In the genomic region with DNA sequence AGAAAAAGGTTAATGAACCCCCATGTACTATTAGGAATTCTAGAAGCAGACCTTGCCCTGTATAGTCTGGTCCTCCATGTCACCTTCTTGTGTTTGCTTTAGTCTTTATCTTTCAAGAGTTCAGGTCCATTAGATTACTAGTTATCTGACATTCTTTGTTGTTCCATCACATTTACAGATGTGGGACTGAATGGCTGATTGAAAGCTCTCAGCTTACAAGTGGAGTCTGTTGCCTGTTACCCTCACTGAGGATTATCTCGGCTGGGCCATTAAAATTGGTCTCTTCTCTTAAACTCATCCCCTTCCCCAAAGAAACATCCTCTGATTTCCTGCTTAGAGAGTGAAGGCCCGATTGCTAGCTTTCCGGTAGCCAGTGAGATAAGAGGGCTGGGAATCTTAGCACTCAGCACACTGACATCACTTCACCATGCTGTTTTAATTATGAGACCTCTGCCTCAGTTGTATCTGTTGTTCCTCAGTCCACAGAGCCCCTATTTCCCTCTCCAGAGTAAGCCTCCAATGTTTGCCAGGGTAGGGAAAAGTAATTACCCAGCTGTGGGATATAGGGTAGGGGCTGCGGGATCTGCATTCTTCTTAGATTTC, we compare ENCODE assay signal across 17 cellular contexts.
DNase-seq lines count a peak whose midpoint lies in the region; ATAC-seq, FAIRE-seq and TF ChIP-seq lines count a peak whose summit lies in the region.
"Had no signal": no experiment of that assay in that cellular context is flagged by ENCODE, and none has a peak within 500 bp of the region (broad histone marks: within the 10 kb centered on the region; RNA-seq: fewer than 3 reads in every experiment).

No MANE protein-coding gene starts in this region.

- H3K27ac ChIP-seq in A549 (no peak overlapping the region), endodermal cell (ENCODE audit: low read depth, low read length) (no peak overlapping the region), esophagus squamous epithelium (no peak overlapping the region), pancreas (no peak overlapping the region), adrenal gland (peak overlapping the region in 2 of 5 donors; percentile 12 to 32)
- H3K27ac ChIP-seq: SJSA1 had no signal

- POLR2A ChIA-PET in A549 (lab: Yijun Ruan, JAX) = no interaction called here

- H3K27me3 ChIP-seq in endodermal cell (ENCODE audit: control insufficient read depth, insufficient read depth, low read length, poor library complexity, severe bottlenecking) = no peaks in the 10 kb centered on the region
- no peaks in the 10 kb centered on the region for H3K27me3 ChIP-seq in esophagus squamous epithelium
- no peaks in the 10 kb centered on the region for H3K27me3 ChIP-seq in pancreas
- H3K27me3 ChIP-seq in adrenal gland = no peaks in the 10 kb centered on the region
- H3K27me3 ChIP-seq: SJSA1 had no signal

- FAIRE-seq in A549 (lab: Jason Lieb, UNC) (no peak), GM18507 (lab: Jason Lieb, UNC) (peak; percentile 36), pancreas (lab: Jason Lieb, UNC) (no peak)

- H3K9me3 Mint-ChIP-seq in endodermal cell = peaks cover 14% of the 10 kb centered on the region
- H3K9me3 Mint-ChIP-seq: CD4-positive, alpha-beta T cell had no signal

- H3K4me1 Mint-ChIP-seq in endodermal cell = peaks cover 52% of the 10 kb centered on the region
- H3K4me1 Mint-ChIP-seq: B cell had no signal

- H3K9me3 ChIP-seq in A549 (peaks cover 6% of the 10 kb centered on the region; the same call in 1 of the 3 replicates), endodermal cell (ENCODE audit: control insufficient read depth, low read length) (peaks cover 17% of the 10 kb centered on the region), esophagus squamous epithelium (no peaks in the 10 kb centered on the region), pancreas (no peaks in the 10 kb centered on the region), adrenal gland (replicated peaks in 1 of 3) (no peaks in the 10 kb centered on the region)
- H3K9me3 ChIP-seq: SJSA1 had no signal

- peak overlapping the region; percentile 5; the same call in 1 of the 3 replicates for H3K4me2 ChIP-seq in A549

- 90% methylated on average over 4 of the region's 4 CpGs for WGBS in A549 (ENCODE audit: missing lambda C conversion rate)
- WGBS in endodermal cell (ENCODE audit: insufficient coverage in 1 of 2, insufficient read length in 1 of 2), 2 experiments = 54 to 63% methylated on average over 3 to 4 of the region's 4 CpGs
- 86 to 96% methylated on average over 4 of the region's 4 CpGs for WGBS in esophagus squamous epithelium, 2 donors
- WGBS in pancreas, 2 donors = 91% methylated on average over 4 of the region's 4 CpGs
- WGBS in adrenal gland, 4 donors = 90 to 91% (median 90%) methylated on average over 4 of the region's 4 CpGs

- no peak for TF ChIP-seq CTCF in A549 (IDR thresholded peaks at IDR 0.05)
- TF ChIP-seq CTCF in endodermal cell (conservative IDR thresholded peaks at IDR 0.05) = no peak
- no peak for TF ChIP-seq CTCF in esophagus squamous epithelium (IDR thresholded peaks at IDR 0.05)
- TF ChIP-seq CTCF in pancreas (IDR thresholded peaks at IDR 0.05) = no peak
- TF ChIP-seq CTCF in adrenal gland (IDR thresholded peaks at IDR 0.05) = no peak

- peaks cover 29% of the 10 kb centered on the region for H3K36me3 Mint-ChIP-seq in endodermal cell (ENCODE audit: low read depth)

- CTCF ChIA-PET in A549 (lab: Yijun Ruan, JAX) = interaction anchor here (3.4 kb wide), 1 partner anchor 55 kb away, joined by 13 read pairs; no protein-coding TSS in a partner anchor

- no peak overlapping the region for H3K4me3 Mint-ChIP-seq in endodermal cell
- H3K4me3 Mint-ChIP-seq: B cell; CD4-positive, alpha-beta T cell had no signal

- TF ChIP-seq EP300 in A549 (IDR thresholded peaks at IDR 0.05) = no peak

- H3K36me3 ChIP-seq in endodermal cell (ENCODE audit: control insufficient read depth, insufficient read depth, low read length) = peaks cover 36% of the 10 kb centered on the region
- peaks cover 0 to 40% (median 0%) of the 10 kb centered on the region in 3 donors for H3K36me3 ChIP-seq in esophagus squamous epithelium
- peaks cover 0 to 9% (median 6%) of the 10 kb centered on the region in 3 donors for H3K36me3 ChIP-seq in pancreas
- H3K36me3 ChIP-seq in adrenal gland (replicated peaks in 1 of 2) = peaks cover 0 to 6% of the 10 kb centered on the region in 2 donors

- no peak overlapping the region for H3K9ac ChIP-seq in endodermal cell (ENCODE audit: extremely low read depth, low read length, poor library complexity, severe bottlenecking)

- TF ChIP-seq RAD21 in A549 (conservative IDR thresholded peaks at IDR 0.05 in 1 of 2, IDR thresholded peaks at IDR 0.05 in 1 of 2) = no peak

- H3K4me1 ChIP-seq in A549 (peaks cover 18% of the 10 kb centered on the region), endodermal cell (ENCODE audit: control insufficient read depth, insufficient read depth, low read length) (peaks cover 17% of the 10 kb centered on the region), esophagus squamous epithelium (no peaks in the 10 kb centered on the region), pancreas (no peaks in the 10 kb centered on the region), adrenal gland (replicated peaks in 1 of 2) (peaks cover 31 to 49% of the 10 kb centered on the region in 2 donors)
- H3K4me1 ChIP-seq: SJSA1 had no signal

- H3K4me3 ChIP-seq in A549 (no peak overlapping the region), endodermal cell (ENCODE audit: low read length) (no peak overlapping the region), esophagus squamous epithelium (no peak overlapping the region), pancreas (no peak overlapping the region), adrenal gland (no peak overlapping the region)
- H3K4me3 ChIP-seq: SJSA1 had no signal

- DNase-seq in A549 (ENCODE audit: low read depth in 1 of 2, low spot score in 1 of 2) (no peak), GM18507 (ENCODE audit: extremely low spot score, insufficient read length, low read depth) (no peak), NCI-H82 (lab: John Stamatoyannopoulos, UW) (peak; percentile 78), endodermal cell (no peak), esophagus squamous epithelium (lab: John Stamatoyannopoulos, UW) (no peak), NCI-H1092 (lab: John Stamatoyannopoulos, UW) (no peak), pancreas (no peak), adrenal gland (no peak)
- DNase-seq: ACHN; CD4-positive, alpha-beta T cell; HCEC 1CT; KBM-7; NCI-H1694; NK-92 treated with Interleukin-12 subunit alpha and Interleukin-12 subunit beta, amount 100 ng/mL, for 24 hours; T-helper 1 cell had no signal

- TF ChIP-seq POLR2A in A549 (IDR thresholded peaks at IDR 0.05; ENCODE audit: low read length) (no peak), esophagus squamous epithelium (IDR thresholded peaks at IDR 0.05) (no peak), adrenal gland (IDR thresholded peaks at IDR 0.05) (no peak)

- intact Hi-C loops in esophagus squamous epithelium (cut with DNase I) (no loop called here), pancreas (cut with DNase I) (no loop called here), adrenal gland (cut with DNase I) (no loop called here)

- H3K27ac Mint-ChIP-seq in endodermal cell = peak overlapping the region; percentile 49
- H3K27ac Mint-ChIP-seq: B cell; CD4-positive, alpha-beta T cell had no signal

- no peak for ATAC-seq in A549
- no peak for ATAC-seq in pancreas

- H3K27me3 Mint-ChIP-seq in endodermal cell (ENCODE audit: insufficient read depth) = no peaks in the 10 kb centered on the region
- H3K27me3 Mint-ChIP-seq: B cell; CD4-positive, alpha-beta T cell had no signal

TF ChIP-seq in A549, 52 proteins besides CTCF, POLR2A, EP300 and RAD21:
- TF ChIP-seq CEBPB (IDR thresholded peaks at IDR 0.05) = no peak
